Comparison of ENCODE assay signal across 8 cellular contexts in genomic region chr14:73295198-73295796, GRCh38. TPM values are rescaled to one million over a fixed set of nuclear protein-coding genes. Genes with fewer than 3 reads are reported as not detected.
DNase-seq lines count a peak whose midpoint lies in the region; ATAC-seq, FAIRE-seq and TF ChIP-seq lines count a peak whose summit lies in the region.

No MANE protein-coding gene starts in this region.

- TF ChIP-seq CTCF in epithelial cell of esophagus (IDR thresholded peaks at IDR 0.05; ENCODE audit: insufficient read depth, low read depth, low read length, missing control alignments) (peak; percentile 62), omental fat pad (IDR thresholded peaks at IDR 0.05) (no peak)

- ATAC-seq in omental fat pad (ENCODE audit: low FRiP score) = peak; percentile 62
- no peak for ATAC-seq in activated CD4-positive, CD25-positive, alpha-beta regulatory T cell treated with anti-CD3 and anti-CD28 coated beads, Interleukin-2, amount 50 U/mL, for 24 hours
- ATAC-seq in GM18511 (IDR thresholded peaks at IDR 0.05; ENCODE audit: unreplicated experiment) = no peak

- DNase-seq in DMS53 treated with DMSO at 0.1 percent for 48 hours (lab: John Stamatoyannopoulos, UW; ENCODE audit: unreplicated experiment) = peak; percentile 25
- peak; percentile 46 for DNase-seq in KG1 (lab: John Stamatoyannopoulos, UW)
- DNase-seq in RCC 7860 (ENCODE audit: low spot score) = peak; percentile 22
- DNase-seq in epithelial cell of esophagus (ENCODE audit: low read depth) = peak; percentile 46
- no peak for DNase-seq in omental fat pad (ENCODE audit: low spot score)
- no peak for DNase-seq in NCI-H1048 (lab: John Stamatoyannopoulos, UW)

- no peak overlapping the region for H3K4me3 ChIP-seq in epithelial cell of esophagus (ENCODE audit: low read length)

- FAIRE-seq in RCC 7860 (lab: Jason Lieb, UNC) = peak; percentile 20

RNA-seq across cellular contexts. Expression of gene PAPLN, which starts 58.0 kb away (rescaled TPM):
- total RNA-seq in omental fat pad = 10 to 100 TPM; 15.4 to 82.6 (median 34.1) TPM

Comparison
In these comparisons a context has a peak if more than half of its experiments do, and no peak if none do; other contexts are left out.
1. DNase-seq: peak in DMS53 treated with DMSO at 0.1 percent for 48 hours (single experiment), KG1 (single experiment), RCC 7860 (single experiment) and epithelial cell of esophagus (single experiment); none in omental fat pad (single experiment) and NCI-H1048 (single experiment).